In genomic region chrX:153609917-153610833, GRCh38 we compare ENCODE assay signal across 8 cellular contexts. TPM values are rescaled to one million over a fixed set of nuclear protein-coding genes. Genes with fewer than 3 reads are reported as not detected.
A peak's percentile ranks its signal among the peaks of the same experiment; 100 is the strongest.
DNase-seq lines count a peak whose midpoint lies in the region; ATAC-seq and TF ChIP-seq lines count a peak whose summit lies in the region.

No MANE protein-coding gene starts in this region.

- peaks cover 13% of the 10 kb centered on the region for H3K4me1 Mint-ChIP-seq in activated naive CD8-positive, alpha-beta T cell (ENCODE audit: low read depth)

- no peak overlapping the region for H3K23ac ChIP-seq in trophoblast cell (ENCODE audit: low read length)

- H3K4me3 Mint-ChIP-seq in activated naive CD8-positive, alpha-beta T cell: peak overlapping the region; percentile 82

- no peaks in the 10 kb centered on the region for H3K79me2 ChIP-seq in trophoblast cell (ENCODE audit: control insufficient read depth, insufficient read depth, low read length, poor library complexity)

- no peak overlapping the region for H2BK5ac ChIP-seq in trophoblast cell (ENCODE audit: low read depth, low read length, poor library complexity)

- no peak overlapping the region for H2BK12ac ChIP-seq in trophoblast cell (ENCODE audit: low read length)

- H2BK120ac ChIP-seq in trophoblast cell (ENCODE audit: insufficient read depth, low read length, poor library complexity): no peak overlapping the region

- intact Hi-C loops in Right ventricle myocardium superior (cut with DNase I): no loop called here
- intact Hi-C loops in tibial artery (cut with DNase I; ENCODE audit: low total_unique reads): loop anchor here (5.0 to 10.0 kb wide), 2 partner anchors 57 to 65 kb away; no protein-coding TSS in a partner anchor

- H2AK5ac ChIP-seq in trophoblast cell (ENCODE audit: low read length): no peak overlapping the region

- no peaks in the 10 kb centered on the region for H3K79me1 ChIP-seq in trophoblast cell (ENCODE audit: low read length)

- H3K27ac Mint-ChIP-seq in activated naive CD8-positive, alpha-beta T cell: peak overlapping the region; percentile 41

- no peaks in the 10 kb centered on the region for H3K27me3 Mint-ChIP-seq in activated naive CD8-positive, alpha-beta T cell

- no CpG with 5 or more reads among the region's 63 CpGs for WGBS in trophoblast cell (ENCODE audit: extremely low coverage, insufficient coverage, insufficient read length)

- H3K4me3 ChIP-seq in trophoblast cell (ENCODE audit: low read depth, low read length): no peak overlapping the region
- H3K4me3 ChIP-seq in tibial artery: peak overlapping the region; percentile 42 to 55

- H3K9ac ChIP-seq in trophoblast cell (ENCODE audit: low read length): no peak overlapping the region

- TF ChIP-seq EP300 in Ishikawa (IDR thresholded peaks at IDR 0.05; ENCODE audit: borderline replicate concordance): no peak

- no peak overlapping the region for H2AFZ ChIP-seq in trophoblast cell (ENCODE audit: insufficient read depth, low read length, poor library complexity)

- DNase-seq in NCI-H187 (lab: John Stamatoyannopoulos, UW) (peak; percentile 17 to 72), NCI-H187 treated with DMSO at 0.1 percent for 48 hours (lab: John Stamatoyannopoulos, UW) (no peak), Right ventricle myocardium superior (peak; percentile 86), trophoblast cell (peak; percentile 37 to 72), tibial artery (peak; percentile 41 to 77)

- H3K4me2 ChIP-seq in trophoblast cell (ENCODE audit: low read length): peak overlapping the region; percentile 56

- H3K9me3 Mint-ChIP-seq in activated naive CD8-positive, alpha-beta T cell (ENCODE audit: low read depth): no peaks in the 10 kb centered on the region

- ATAC-seq in SK-N-SH treated with all-trans-retinoic acid at 6 μM for 48 hours: peak; percentile 97
- peak; percentile 98 for ATAC-seq in Right ventricle myocardium superior (ENCODE audit: poor library complexity)

- no peak overlapping the region for H3K18ac ChIP-seq in trophoblast cell (ENCODE audit: low read length)

- no peak overlapping the region for H3K14ac ChIP-seq in trophoblast cell (ENCODE audit: low read length)

- peak; percentile 62 to 73 for TF ChIP-seq CTCF in tibial artery (IDR thresholded peaks at IDR 0.05)

- H3K36me3 ChIP-seq in trophoblast cell (ENCODE audit: control insufficient read depth in 1 of 2, insufficient read depth in 2 of 2, low read length in 2 of 2) (no peaks in the 10 kb centered on the region), tibial artery (no peaks in the 10 kb centered on the region)

- H4K12ac ChIP-seq in trophoblast cell (ENCODE audit: low read depth, low read length): no peak overlapping the region

- peak; percentile 70 for TF ChIP-seq RAD21 in Ishikawa (IDR thresholded peaks at IDR 0.05; ENCODE audit: low read depth)

- H3K27me3 ChIP-seq in trophoblast cell (ENCODE audit: insufficient read depth, low read length) (no peaks in the 10 kb centered on the region), tibial artery (no peaks in the 10 kb centered on the region)

- no peak overlapping the region for H4K8ac ChIP-seq in trophoblast cell (ENCODE audit: low read depth, low read length)

- no peaks in the 10 kb centered on the region for H3K36me3 Mint-ChIP-seq in activated naive CD8-positive, alpha-beta T cell

- H4K91ac ChIP-seq in trophoblast cell (ENCODE audit: low read depth, low read length): no peak overlapping the region

- H3K27ac ChIP-seq in trophoblast cell (ENCODE audit: low read depth, low read length) (no peak overlapping the region), tibial artery (peak overlapping the region in 1 of 2 donors; percentile 25)

- H3K4me1 ChIP-seq in trophoblast cell (ENCODE audit: control insufficient read depth in 1 of 2, insufficient read depth in 2 of 2, low read length in 2 of 2) (peaks cover 0 to 2% of the 10 kb centered on the region in 2 experiments), tibial artery (peaks cover 0 to 17% (median 12%) of the 10 kb centered on the region in 4 donors)

- H3K4ac ChIP-seq in trophoblast cell (ENCODE audit: low read depth, low read length): no peak overlapping the region

- H3K9me3 ChIP-seq in trophoblast cell (ENCODE audit: insufficient read depth, low read depth, low read length) (no peaks in the 10 kb centered on the region), tibial artery (no peaks in the 10 kb centered on the region)

TF ChIP-seq in Ishikawa, 13 proteins besides CTCF, POLR2A, EP300 and RAD21:
- TF ChIP-seq EGR1 (IDR thresholded peaks at IDR 0.05): no peak
- TF ChIP-seq MAX (IDR thresholded peaks at IDR 0.05): peak; percentile 81
- no peak for TF ChIP-seq FOXM1 (IDR thresholded peaks at IDR 0.05; ENCODE audit: borderline replicate concordance, low read depth)
- TF ChIP-seq TAF1 (IDR thresholded peaks at IDR 0.05; ENCODE audit: low read depth): no peak
- no peak for TF ChIP-seq CREB1 (IDR thresholded peaks at IDR 0.05; ENCODE audit: low read depth)

TF ChIP-seq in SK-N-SH treated with all-trans-retinoic acid at 6 μM for 48 hours, 23 proteins besides CTCF, POLR2A, EP300 and RAD21 (continues in another document):
- TF ChIP-seq PATZ1 (CRISPR knock-in tag; IDR thresholded peaks at IDR 0.05; ENCODE audit: borderline replicate concordance) (no peak), POU6F1 (CRISPR knock-in tag; IDR thresholded peaks at IDR 0.05; ENCODE audit: borderline replicate concordance, low read depth) (no peak), ARNTL (CRISPR knock-in tag; IDR thresholded peaks at IDR 0.05; ENCODE audit: borderline replicate concordance, low read depth) (no peak), ZFP3 (CRISPR knock-in tag; IDR thresholded peaks at IDR 0.05) (no peak), ZNF8 (CRISPR knock-in tag; IDR thresholded peaks at IDR 0.05) (no peak), ZC3H10 (CRISPR knock-in tag; IDR thresholded peaks at IDR 0.05) (no peak), ESRRG (CRISPR knock-in tag; IDR thresholded peaks at IDR 0.05) (no peak), ISL1 (CRISPR knock-in tag; IDR thresholded peaks at IDR 0.05) (no peak), OSR1 (CRISPR knock-in tag; IDR thresholded peaks at IDR 0.05) (no peak), CREB5 (CRISPR knock-in tag; IDR thresholded peaks at IDR 0.05; ENCODE audit: low read depth) (no peak), TCF4 (CRISPR knock-in tag; IDR thresholded peaks at IDR 0.05; ENCODE audit: borderline replicate concordance) (no peak), CSDC2 (CRISPR knock-in tag; IDR thresholded peaks at IDR 0.05) (no peak), ZFP30 (CRISPR knock-in tag; IDR thresholded peaks at IDR 0.05) (no peak), ZNF565 (CRISPR knock-in tag; conservative IDR thresholded peaks at IDR 0.05; ENCODE audit: low read depth) (no peak), RARB (CRISPR knock-in tag; IDR thresholded peaks at IDR 0.05) (no peak), BACH2 (CRISPR knock-in tag; IDR thresholded peaks at IDR 0.05; ENCODE audit: borderline replicate concordance) (no peak), SNAI2 (CRISPR knock-in tag; IDR thresholded peaks at IDR 0.05) (no peak)

RNA-seq across cellular contexts. Expression of gene CCNQ, which starts 11.2 kb away (rescaled TPM):
- 40.7 TPM for total RNA-seq in Right ventricle myocardium superior
- 28.4 and 28.6 TPM in 2 replicates for polyA plus RNA-seq in trophoblast cell (2013)

RNA-seq across cellular contexts. Expression of gene DUSP9, which starts 36.8 kb away (rescaled TPM):
- total RNA-seq in Right ventricle myocardium superior: not detected
- 11.0 and 12.9 TPM in 2 replicates for polyA plus RNA-seq in trophoblast cell (2013)
